1 cellular context compared by ENCODE assay signal in genomic region chr18:14748496-14748895, GRCh38.
TF ChIP-seq lines count a peak whose summit lies in the region.

No MANE protein-coding gene starts in this region.

TF ChIP-seq in GM23338, 12 proteins besides CTCF, POLR2A, EP300 and RAD21:
- TF ChIP-seq ZNF331 (CRISPR knock-in tag; IDR thresholded peaks at IDR 0.05; ENCODE audit: low read depth) (no peak), ETS1 (IDR thresholded peaks at IDR 0.05) (no peak), ZNF462 (CRISPR knock-in tag; IDR thresholded peaks at IDR 0.05) (no peak), EZH2phosphoT487 (IDR thresholded peaks at IDR 0.05; ENCODE audit: unreplicated experiment) (no peak), POLR2AphosphoS5 (IDR thresholded peaks at IDR 0.05; ENCODE audit: low read depth) (no peak), CREB1 (CRISPR knock-in tag; IDR thresholded peaks at IDR 0.05; ENCODE audit: low read depth) (no peak), JUNB (IDR thresholded peaks at IDR 0.05; ENCODE audit: unreplicated experiment) (no peak), NANOG (IDR thresholded peaks at IDR 0.05; ENCODE audit: borderline replicate concordance) (no peak), STAT1 (IDR thresholded peaks at IDR 0.05; ENCODE audit: unreplicated experiment) (no peak), EZH2 (IDR thresholded peaks at IDR 0.05; ENCODE audit: low read depth, unreplicated experiment) (no peak)
